ENCODE assay signal across 18 cellular contexts in genomic region chr5:95155888-95156287, GRCh38.
DNase-seq lines count a peak whose midpoint lies in the region; ATAC-seq, FAIRE-seq and TF ChIP-seq lines count a peak whose summit lies in the region.
"Had no signal": no experiment of that assay in that cellular context is flagged by ENCODE, and none has a peak within 500 bp of the region (broad histone marks: within the 10 kb centered on the region; RNA-seq: fewer than 3 reads in every experiment).

No MANE protein-coding gene starts in this region.

- peak; percentile 47 for FAIRE-seq in bronchial epithelial cell (lab: Jason Lieb, UNC)
- FAIRE-seq: GM12891, GM18507 had no signal

- DNase-seq in OCI-M1 (lab: John Stamatoyannopoulos, UW) = peak; percentile 5
- DNase-seq in bronchial epithelial cell (ENCODE audit: low read depth) = no peak
- DNase-seq in neural crest cell (ENCODE audit: low read depth, low spot score) = no peak
- DNase-seq: C1 segment of cervical spinal cord; Calu3; CD4-positive, alpha-beta memory T cell; COR-L47; DMS53; DMS79 treated with DMSO at 0.1 percent for 48 hours; GF-D8; GM23248; H9 had no signal

- TF ChIP-seq CTCF in bronchial epithelial cell (IDR thresholded peaks at IDR 0.05; ENCODE audit: insufficient read depth, low read length, severe bottlenecking) = no peak
- no peak for TF ChIP-seq CTCF in neural crest cell (conservative IDR thresholded peaks at IDR 0.05)

- H3K27ac Mint-ChIP-seq in neural crest cell (ENCODE audit: unreplicated experiment) = peak overlapping the region; percentile 76
- H3K27ac Mint-ChIP-seq: CD4-positive, alpha-beta memory T cell; H9 had no signal

- H3K4me1 Mint-ChIP-seq in neural crest cell = peaks cover 5% of the 10 kb centered on the region
- H3K4me1 Mint-ChIP-seq: CD4-positive, alpha-beta memory T cell had no signal

- H3K36me3 Mint-ChIP-seq in neural crest cell (ENCODE audit: low read depth) = no peaks in the 10 kb centered on the region
- H3K36me3 Mint-ChIP-seq: CD4-positive, alpha-beta memory T cell had no signal

- H3K4me3 Mint-ChIP-seq in neural crest cell = no peak overlapping the region
- H3K4me3 Mint-ChIP-seq: CD4-positive, alpha-beta memory T cell; H9 had no signal

- H3K9me3 Mint-ChIP-seq in neural crest cell = no peaks in the 10 kb centered on the region
- H3K9me3 Mint-ChIP-seq: H9 had no signal

- ATAC-seq in HG03520 (IDR thresholded peaks at IDR 0.05; ENCODE audit: unreplicated experiment) (no peak), GM21423 (IDR thresholded peaks at IDR 0.05; ENCODE audit: unreplicated experiment) (no peak), GM18868 (IDR thresholded peaks at IDR 0.05; ENCODE audit: unreplicated experiment) (no peak)
- ATAC-seq: HCT116 had no signal

- H3K27me3 Mint-ChIP-seq in neural crest cell (ENCODE audit: low read depth) = no peaks in the 10 kb centered on the region
- H3K27me3 Mint-ChIP-seq: CD4-positive, alpha-beta memory T cell had no signal

- no peak overlapping the region for H3K4me3 ChIP-seq in bronchial epithelial cell (ENCODE audit: low read depth, low read length)
- H3K4me3 ChIP-seq: GM23248 had no signal

- H3K27me3 ChIP-seq in bronchial epithelial cell (ENCODE audit: control insufficient read depth, insufficient read depth, low read length) = no peaks in the 10 kb centered on the region

- no peaks in the 10 kb centered on the region for H3K36me3 ChIP-seq in bronchial epithelial cell (ENCODE audit: control insufficient read depth, insufficient read depth, low read length)
